ENCODE assay signal across 15 cellular contexts in genomic region chr22:36475341-36475740, GRCh38.
"Had no signal": no experiment of that assay in that cellular context is flagged by ENCODE, and none has a peak within 500 bp of the region (broad histone marks: within the 10 kb centered on the region; RNA-seq: fewer than 3 reads in every experiment).

No MANE protein-coding gene starts in this region.

- H3K27ac Mint-ChIP-seq: activated B cell treated with CpG ODN at 0.5 μM for 24 hours; nephron; T-cell; T-helper 2 cell treated with Interferon-gamma antibody and Interleukin-4, amounts not matched to agents 5 μg/mL and 100 μg/mL, for 36 hours had no signal

- H3K27me3 ChIP-seq: left lung, tibial nerve had no signal

- ATAC-seq: effector memory CD8-positive, alpha-beta T cell; left lung; T-cell had no signal

- DNase-seq: activated B cell treated with CpG ODN at 0.5 μM for 24 hours; activated effector memory CD4-positive, alpha-beta T cell treated with anti-CD3 and anti-CD28 coated beads, Interleukin-2, amount 50 U/mL, for 16 hours; activated naive CD4-positive, alpha-beta T cell treated with anti-CD3 and anti-CD28 coated beads, Interleukin-2, amount 50 U/mL, for 16 hours; amniotic stem cell; caudate nucleus; cortex of kidney; effector memory CD8-positive, alpha-beta T cell; foreskin fibroblast; left lung; stimulated activated naive CD4-positive, alpha-beta T cell treated with Interleukin-2 at 50 U/mL for 16 hours; T-cell had no signal

- H3K27ac ChIP-seq: tibial nerve had no signal

- H3K9me3 Mint-ChIP-seq: activated B cell treated with CpG ODN at 0.5 μM for 24 hours; effector memory CD8-positive, alpha-beta T cell; nephron; T-cell; T-helper 2 cell treated with Interferon-gamma antibody and Interleukin-4, amounts not matched to agents 5 μg/mL and 100 μg/mL, for 36 hours had no signal

- H3K27me3 Mint-ChIP-seq: activated B cell treated with CpG ODN at 0.5 μM for 24 hours; effector memory CD8-positive, alpha-beta T cell; T-cell had no signal

- H3K4me3 ChIP-seq: left lung, smooth muscle cell, tibial nerve had no signal

- H3K4me3 Mint-ChIP-seq: activated B cell treated with CpG ODN at 0.5 μM for 24 hours; effector memory CD8-positive, alpha-beta T cell; nephron; T-cell; T-helper 2 cell treated with Interferon-gamma antibody and Interleukin-4, amounts not matched to agents 5 μg/mL and 100 μg/mL, for 36 hours had no signal

- H3K9me3 ChIP-seq: left lung, tibial nerve had no signal
